In genomic region chr10:68759223-68759863, GRCh38 we compare ENCODE assay signal across 2 cellular contexts.
TF ChIP-seq lines count a peak whose summit lies in the region.

No MANE protein-coding gene starts in this region.

TF ChIP-seq in IMR-90, 13 proteins besides CTCF, POLR2A, EP300 and RAD21:
- no peak for TF ChIP-seq USF2 (IDR thresholded peaks at IDR 0.05; ENCODE audit: low read depth, low read length)
- no peak for TF ChIP-seq RFX5 (IDR thresholded peaks at IDR 0.05; ENCODE audit: low read depth, low read length)
- TF ChIP-seq CEBPB (IDR thresholded peaks at IDR 0.05; ENCODE audit: low read depth, low read length), result no peak
- TF ChIP-seq ELK1 (IDR thresholded peaks at IDR 0.05; ENCODE audit: borderline replicate concordance, low read depth, low read length), result no peak
- TF ChIP-seq FOS (IDR thresholded peaks at IDR 0.05; ENCODE audit: low read depth, low read length), result no peak

TF ChIP-seq in K562, 482 proteins besides CTCF, POLR2A, EP300 and RAD21:
- TF ChIP-seq ZNF407 (IDR thresholded peaks at IDR 0.05; ENCODE audit: low read depth) (no peak), POLR2B (IDR thresholded peaks at IDR 0.05; ENCODE audit: low read depth, partially characterized antibody) (peak; percentile 20)
